In genomic region chr2:109209412-109209811, GRCh38 we compare ENCODE assay signal across 12 cellular contexts.
DNase-seq lines count a peak whose midpoint lies in the region; ATAC-seq and TF ChIP-seq lines count a peak whose summit lies in the region.
"Had no signal": no experiment of that assay in that cellular context is flagged by ENCODE, and none has a peak within 500 bp of the region (broad histone marks: within the 10 kb centered on the region; RNA-seq: fewer than 3 reads in every experiment).

No MANE protein-coding gene starts in this region.

- peaks cover 6% of the 10 kb centered on the region for H3K4me1 ChIP-seq in endodermal cell (ENCODE audit: control insufficient read depth, insufficient read depth, low read length)
- H3K4me1 ChIP-seq: right lobe of liver had no signal

- no peaks in the 10 kb centered on the region for H3K9me3 Mint-ChIP-seq in endodermal cell

- TF ChIP-seq CTCF in AG10803 (conservative IDR thresholded peaks at IDR 0.05; ENCODE audit: low read length) (no peak), endodermal cell (conservative IDR thresholded peaks at IDR 0.05) (no peak)

- H3K4me3 Mint-ChIP-seq in endodermal cell = no peak overlapping the region
- H3K4me3 Mint-ChIP-seq: CD8-positive, alpha-beta T cell had no signal

- no peaks in the 10 kb centered on the region for H3K27me3 ChIP-seq in endodermal cell (ENCODE audit: control insufficient read depth, insufficient read depth, low read length, poor library complexity, severe bottlenecking)
- H3K27me3 ChIP-seq: right lobe of liver had no signal

- peak; percentile 79 for DNase-seq in AG10803 (ENCODE audit: low read depth)
- DNase-seq in NCI-H226 = peak; percentile 82
- DNase-seq in endodermal cell = no peak
- DNase-seq in middle frontal gyrus (ENCODE audit: extremely low spot score, low spot score) = peak; percentile 27
- no peak for DNase-seq in T-helper 1 cell
- no peak for DNase-seq in NCI-H187 treated with DMSO at 0.1 percent for 48 hours (lab: John Stamatoyannopoulos, UW)
- no peak for DNase-seq in OCI-M2 (lab: John Stamatoyannopoulos, UW; ENCODE audit: unreplicated experiment)
- DNase-seq: activated CD4-positive, alpha-beta T cell treated with anti-CD3 and anti-CD28 coated beads for 48 hours; Kasumi-1 had no signal

- H3K9me3 ChIP-seq in endodermal cell (ENCODE audit: control insufficient read depth, low read length) = no peaks in the 10 kb centered on the region
- H3K9me3 ChIP-seq: right lobe of liver had no signal

- no peak overlapping the region for H3K9ac ChIP-seq in endodermal cell (ENCODE audit: extremely low read depth, low read length, poor library complexity, severe bottlenecking)

- H3K4me3 ChIP-seq in AG10803 (ENCODE audit: low read length) (no peak overlapping the region), endodermal cell (ENCODE audit: low read length) (no peak overlapping the region)
- H3K4me3 ChIP-seq: right lobe of liver had no signal

- no peak overlapping the region for H3K27ac ChIP-seq in endodermal cell (ENCODE audit: low read depth, low read length)
- H3K27ac ChIP-seq: right lobe of liver had no signal

- H3K27ac Mint-ChIP-seq in endodermal cell = peak overlapping the region; percentile 39
- H3K27ac Mint-ChIP-seq: CD8-positive, alpha-beta T cell had no signal

- 72 to 100% methylated on average over 1 to 4 of the region's 4 CpGs for WGBS in endodermal cell (ENCODE audit: insufficient coverage in 1 of 2, insufficient read length in 1 of 2), 2 experiments

- H3K36me3 Mint-ChIP-seq in endodermal cell (ENCODE audit: low read depth) = no peaks in the 10 kb centered on the region
- H3K36me3 Mint-ChIP-seq: CD8-positive, alpha-beta T cell had no signal

- no peaks in the 10 kb centered on the region for H3K36me3 ChIP-seq in endodermal cell (ENCODE audit: control insufficient read depth, insufficient read depth, low read length)
- H3K36me3 ChIP-seq: right lobe of liver had no signal

- no peak for ATAC-seq in GM19467 (IDR thresholded peaks at IDR 0.05; ENCODE audit: unreplicated experiment)
- ATAC-seq: CD8-positive, alpha-beta T cell had no signal

- H3K4me1 Mint-ChIP-seq in endodermal cell = peaks cover 23% of the 10 kb centered on the region

- H3K27me3 Mint-ChIP-seq in endodermal cell (ENCODE audit: insufficient read depth) = peaks cover 20% of the 10 kb centered on the region

Comparison
In these comparisons a context has a peak if more than half of its experiments do, and no peak if none do; other contexts are left out.
1. DNase-seq: peak in AG10803 (single experiment), NCI-H226 (single experiment) and middle frontal gyrus (single experiment); none in endodermal cell (single experiment), T-helper 1 cell (0 of 5), NCI-H187 treated with DMSO at 0.1 percent for 48 hours (single experiment) and OCI-M2 (single experiment).